In the genomic region with DNA sequence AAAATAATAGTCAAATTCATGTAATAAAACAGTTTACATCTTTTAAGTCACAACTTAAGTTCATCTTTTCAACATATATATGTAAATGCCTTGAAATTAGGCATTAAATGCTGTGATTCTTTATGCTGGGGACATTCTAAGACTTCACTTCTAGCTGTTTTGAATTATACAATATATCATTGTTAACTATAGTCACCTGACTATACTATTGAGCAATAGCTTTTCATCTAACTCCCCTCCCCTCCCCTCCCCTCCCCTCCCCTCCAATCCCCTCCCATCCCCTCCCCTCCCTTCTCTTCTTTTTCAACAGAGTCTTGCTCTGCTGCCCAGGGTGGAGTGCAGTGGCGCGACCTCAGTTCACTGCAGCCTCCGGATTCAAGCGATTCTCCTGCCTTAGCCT, we compare ENCODE assay signal across 11 cellular contexts.
"Had no signal": no experiment of that assay in that cellular context is flagged by ENCODE, and none has a peak within 500 bp of the region (broad histone marks: within the 10 kb centered on the region; RNA-seq: fewer than 3 reads in every experiment).

No MANE protein-coding gene starts in this region.

- H2AFZ ChIP-seq: GM23248, GM23338 had no signal

- DNase-seq: GM23248, GOT3, H7, H9, HCEC 1CT, HFFc6 had no signal

- FAIRE-seq: H1, H54 had no signal

- H3K27ac ChIP-seq: GM23248 had no signal

- H3K9ac ChIP-seq: GM23248 had no signal

- ATAC-seq: GM23338, HCT116 had no signal

- H3K4me3 ChIP-seq: GM23248, GM23338, HAP-1 had no signal

- H3K4me2 ChIP-seq: GM23338 had no signal

- H3K36me3 ChIP-seq: HAP-1 had no signal

- H3K4me1 ChIP-seq: HAP-1 had no signal
